ENCODE assay signal across 8 cellular contexts in the genomic region with DNA sequence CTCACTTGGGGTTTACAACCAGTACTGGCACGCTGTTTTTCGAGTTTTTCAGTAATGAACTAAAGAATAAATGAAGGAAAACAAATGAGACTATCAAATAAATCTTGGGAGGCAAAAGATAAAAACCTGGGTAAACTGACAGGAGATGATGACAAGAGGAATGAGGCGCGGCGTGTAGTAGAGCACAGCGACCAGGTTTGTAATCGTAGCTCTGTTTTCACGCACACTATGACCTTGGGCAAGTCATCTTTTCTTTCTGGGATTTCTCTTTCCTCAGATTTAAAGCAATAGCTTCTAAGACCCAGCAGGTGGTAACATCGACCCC. TPM values are rescaled to one million over a fixed set of nuclear protein-coding genes. Genes with fewer than 3 reads are reported as not detected.
DNase-seq lines count a peak whose midpoint lies in the region; ATAC-seq and TF ChIP-seq lines count a peak whose summit lies in the region.

No MANE protein-coding gene starts in this region.

- DNase-seq in GM12864 (ENCODE audit: low read depth) (no peak), T-helper 17 cell (no peak), fibroblast of villous mesenchyme (ENCODE audit: low read depth) (no peak), putamen (ENCODE audit: low spot score) (peak; percentile 20), NCI-H2107 treated with DMSO at 0.1 percent for 48 hours (lab: John Stamatoyannopoulos, UW; ENCODE audit: unreplicated experiment) (no peak), SHP77 treated with DMSO at 0.1 percent for 48 hours (lab: John Stamatoyannopoulos, UW) (no peak), NCI-H2029 treated with DMSO at 0.1 percent for 48 hours (lab: John Stamatoyannopoulos, UW) (no peak)

- ATAC-seq in T-helper 17 cell: no peak
- ATAC-seq in GM18519 (IDR thresholded peaks at IDR 0.05; ENCODE audit: low FRiP score, unreplicated experiment): no peak

- H3K4me3 Mint-ChIP-seq in T-helper 17 cell: peak overlapping the region; percentile 95

- peak overlapping the region; percentile 79 for H3K4me3 ChIP-seq in GM12864 (ENCODE audit: low read depth, low read length)
- peak overlapping the region; percentile 99 for H3K4me3 ChIP-seq in fibroblast of villous mesenchyme (ENCODE audit: low read depth, low read length)

- no peak for TF ChIP-seq CTCF in GM12864 (IDR thresholded peaks at IDR 0.05; ENCODE audit: low read depth, low read length, missing control alignments)
- no peak for TF ChIP-seq CTCF in fibroblast of villous mesenchyme (IDR thresholded peaks at IDR 0.05; ENCODE audit: insufficient read depth, low read depth, low read length)

- no peaks in the 10 kb centered on the region for H3K9me3 ChIP-seq in T-helper 17 cell (ENCODE audit: control insufficient read depth, low read length, poor library complexity, severe bottlenecking)

- no peaks in the 10 kb centered on the region for H3K27me3 Mint-ChIP-seq in T-helper 17 cell

- H3K36me3 Mint-ChIP-seq in T-helper 17 cell (ENCODE audit: low read depth): no peaks in the 10 kb centered on the region

- H3K27ac Mint-ChIP-seq in T-helper 17 cell: peak overlapping the region; percentile 95

- peaks cover 19% of the 10 kb centered on the region for H3K4me1 Mint-ChIP-seq in T-helper 17 cell

RNA-seq across cellular contexts. Expression of gene MRPS31, which starts 0.4 kb away (rescaled TPM):
- total RNA-seq in T-helper 17 cell (10 to 100 TPM; 13.0 to 15.8 TPM), fibroblast of villous mesenchyme (14.5 and 18.1 TPM in 2 replicates)

RNA-seq across cellular contexts. Expression of gene SLC25A15, which starts 18.8 kb away (rescaled TPM):
- 1 to 10 TPM; 3.7 to 5.1 TPM for total RNA-seq in T-helper 17 cell
- total RNA-seq in fibroblast of villous mesenchyme: 19.4 and 20.0 TPM in 2 replicates
